Comparison of ENCODE assay signal across 28 cellular contexts in genomic region chr3:140177943-140178342, GRCh38.
DNase-seq lines count a peak whose midpoint lies in the region; ATAC-seq and TF ChIP-seq lines count a peak whose summit lies in the region.
"Had no signal": no experiment of that assay in that cellular context is flagged by ENCODE, and none has a peak within 500 bp of the region (broad histone marks: within the 10 kb centered on the region; RNA-seq: fewer than 3 reads in every experiment).

No MANE protein-coding gene starts in this region.

- H3K27me3 ChIP-seq in heart right ventricle = no peaks in the 10 kb centered on the region
- H3K27me3 ChIP-seq: heart left ventricle, spleen had no signal

- TF ChIP-seq CTCF in heart right ventricle (IDR thresholded peaks at IDR 0.05) = no peak

- intact Hi-C loops in heart right ventricle (cut with DNase I) = no loop called here

- WGBS in heart right ventricle, 2 donors = 88 to 90% methylated on average over 3 of the region's 3 CpGs

- no peaks in the 10 kb centered on the region for H3K9me3 ChIP-seq in heart right ventricle
- H3K9me3 ChIP-seq: heart left ventricle, spleen, thoracic aorta had no signal

- H3K36me3 ChIP-seq in heart right ventricle = no peaks in the 10 kb centered on the region
- H3K36me3 ChIP-seq: heart left ventricle, spleen, thoracic aorta had no signal

- H3K4me1 ChIP-seq in heart right ventricle = no peaks in the 10 kb centered on the region
- H3K4me1 ChIP-seq: heart left ventricle, spleen had no signal

- no peak overlapping the region for H3K27ac ChIP-seq in heart right ventricle
- H3K27ac ChIP-seq: 22Rv1, heart left ventricle, HL-60, SK-N-MC, spleen, thoracic aorta had no signal

- ATAC-seq in GM21786 (IDR thresholded peaks at IDR 0.05; ENCODE audit: unreplicated experiment) (peak; percentile 78), HG03575 (IDR thresholded peaks at IDR 0.05; ENCODE audit: extremely low read depth, insufficient number of reproducible peaks, low FRiP score, unreplicated experiment) (peak; percentile 69), heart right ventricle (no peak), GM18909 (IDR thresholded peaks at IDR 0.05; ENCODE audit: poor library complexity, unreplicated experiment) (no peak)
- ATAC-seq: activated naive CD4-positive, alpha-beta T cell treated with anti-CD3 and anti-CD28 coated beads, Interleukin-2, amount 50 U/mL, for 72 hours; heart left ventricle; HepG2 had no signal

- H3K4me3 ChIP-seq in heart right ventricle = no peak overlapping the region
- H3K4me3 ChIP-seq: heart left ventricle, SK-N-MC, spleen, thoracic aorta had no signal

- DNase-seq in DMS53 (lab: John Stamatoyannopoulos, UW) (peak; percentile 9), DMS53 treated with DMSO at 0.1 percent for 48 hours (lab: John Stamatoyannopoulos, UW; ENCODE audit: unreplicated experiment) (no peak), HuH-7.5 (ENCODE audit: low spot score) (no peak), GM19238 (ENCODE audit: insufficient read length, low spot score) (no peak), heart right ventricle (no peak)
- DNase-seq: activated CD4-positive, alpha-beta T cell treated with anti-CD3 and anti-CD28 coated beads for 48 hours; aorta; central memory CD4-positive, alpha-beta T cell; heart left ventricle; mesenchymal stem cell; naive B cell; NCI-H2081 treated with DMSO at 0.1 percent for 48 hours; NCI-H510A; retina; RPMI8226; spleen; stimulated activated CD4-positive, alpha-beta T cell treated with anti-CD3 and anti-CD28 coated beads, Interleukin-4, amount 100 ng/mL, for 1 hour; stimulated activated naive CD4-positive, alpha-beta T cell treated with Interleukin-2 at 50 U/mL for 16 hours; T-helper 2 cell had no signal

Comparison
In these comparisons a context has a peak if more than half of its experiments do, and no peak if none do; other contexts are left out.
1. ATAC-seq: peak in GM21786 (single experiment) and HG03575 (single experiment); none in heart right ventricle (0 of 8) and GM18909 (single experiment).